In genomic region chr21:7753380-7753877, GRCh38 we compare ENCODE assay signal across 8 cellular contexts.
A peak's percentile ranks its signal among the peaks of the same experiment; 100 is the strongest.
DNase-seq lines count a peak whose midpoint lies in the region; ATAC-seq and TF ChIP-seq lines count a peak whose summit lies in the region.
"Not testable (repeated sequence)": the region's sequence is repeated elsewhere in the genome, so short reads cannot be mapped to it uniquely, and the experiment has no call there.

No MANE protein-coding gene starts in this region.

- H3K27me3 Mint-ChIP-seq in GM23338 (ENCODE audit: insufficient read depth, low read depth, poor library complexity); stimulated activated naive B cell treated with anti-CD40 and anti-IgM and Interleukin-4, amounts not matched to agents 10 μg/mL and 1 μg/mL and 100 μg/mL, for 72 hours: not testable (repeated sequence)

- H3K79me2 ChIP-seq in GM23338 (replicated peaks; ENCODE audit: insufficient read depth) = not testable (repeated sequence)

- H3F3A ChIP-seq in GM23338 (replicated peaks; ENCODE audit: low read depth) = not testable (repeated sequence)

- DNase-seq in GM23338 (ENCODE audit: low spot score); foreskin keratinocyte: not testable (repeated sequence)
- peak; percentile 48 for DNase-seq in activated CD8-positive, alpha-beta memory T cell treated with anti-CD3 and anti-CD28 coated beads for 24 hours
- peak; percentile 7 for DNase-seq in stimulated activated naive B cell treated with anti-CD40 and anti-IgM and Interleukin-4, amounts not matched to agents 10 μg/mL and 1 μg/mL and 100 μg/mL, for 72 hours

- H3K4me1 ChIP-seq in GM23338 (ENCODE audit: insufficient read depth); foreskin keratinocyte: not testable (repeated sequence)

- H3K4me3 ChIP-seq in GM23338 = not testable (repeated sequence)

- H3K27ac ChIP-seq in GM23338 (ENCODE audit: low read depth); foreskin keratinocyte: not testable (repeated sequence)

- not testable (repeated sequence) for H3K4me1 Mint-ChIP-seq in GM23338; stimulated activated naive B cell treated with anti-CD40 and anti-IgM and Interleukin-4, amounts not matched to agents 10 μg/mL and 1 μg/mL and 100 μg/mL, for 72 hours

- H3K27ac Mint-ChIP-seq in GM23338; stimulated activated naive B cell treated with anti-CD40 and anti-IgM and Interleukin-4, amounts not matched to agents 10 μg/mL and 1 μg/mL and 100 μg/mL, for 72 hours: not testable (repeated sequence)

- H3K9me3 Mint-ChIP-seq in GM23338; stimulated activated naive B cell treated with anti-CD40 and anti-IgM and Interleukin-4, amounts not matched to agents 10 μg/mL and 1 μg/mL and 100 μg/mL, for 72 hours: not testable (repeated sequence)

- not testable (repeated sequence) for H3K9me2 ChIP-seq in GM23338 (ENCODE audit: insufficient read depth)

- TF ChIP-seq CTCF in GM23338 (conservative IDR thresholded peaks at IDR 0.05; ENCODE audit: low read depth in 2 of 2); foreskin keratinocyte (conservative IDR thresholded peaks at IDR 0.05): not testable (repeated sequence)

- not testable (repeated sequence) for H3K36me3 ChIP-seq in GM23338 (ENCODE audit: insufficient read depth)

- not testable (repeated sequence) for H4K20me1 ChIP-seq in GM23338 (replicated peaks; ENCODE audit: insufficient read depth)

- H2AFZ ChIP-seq in GM23338 = not testable (repeated sequence)

- not testable (repeated sequence) for H3K4me3 Mint-ChIP-seq in GM23338; stimulated activated naive B cell treated with anti-CD40 and anti-IgM and Interleukin-4, amounts not matched to agents 10 μg/mL and 1 μg/mL and 100 μg/mL, for 72 hours

- H3K27me3 ChIP-seq in GM23338 (ENCODE audit: insufficient read depth); foreskin keratinocyte: not testable (repeated sequence)

- ATAC-seq in GM18511 (IDR thresholded peaks at IDR 0.05; ENCODE audit: unreplicated experiment) = peak; percentile 90
- peak; percentile 93 for ATAC-seq in GM19452 (IDR thresholded peaks at IDR 0.05; ENCODE audit: unreplicated experiment)
- peak; percentile 89 for ATAC-seq in GM23338
- ATAC-seq in HG03039 (IDR thresholded peaks at IDR 0.05; ENCODE audit: unreplicated experiment) = peak; percentile 86
- peak; percentile 63 for ATAC-seq in HG03558 (IDR thresholded peaks at IDR 0.05; ENCODE audit: extremely low read depth, unreplicated experiment)
- peak; percentile 47 for ATAC-seq in foreskin keratinocyte
- peak; percentile 51 to 91 for ATAC-seq in stimulated activated naive B cell treated with anti-CD40 and anti-IgM and Interleukin-4, amounts not matched to agents 10 μg/mL and 1 μg/mL and 100 μg/mL, for 72 hours (replicated peaks)

- H3K4me2 ChIP-seq in GM23338 = not testable (repeated sequence)

- H3K36me3 Mint-ChIP-seq in GM23338 (ENCODE audit: low read depth); stimulated activated naive B cell treated with anti-CD40 and anti-IgM and Interleukin-4, amounts not matched to agents 10 μg/mL and 1 μg/mL and 100 μg/mL, for 72 hours: not testable (repeated sequence)
